ENCODE assay signal across 21 cellular contexts in the genomic region with DNA sequence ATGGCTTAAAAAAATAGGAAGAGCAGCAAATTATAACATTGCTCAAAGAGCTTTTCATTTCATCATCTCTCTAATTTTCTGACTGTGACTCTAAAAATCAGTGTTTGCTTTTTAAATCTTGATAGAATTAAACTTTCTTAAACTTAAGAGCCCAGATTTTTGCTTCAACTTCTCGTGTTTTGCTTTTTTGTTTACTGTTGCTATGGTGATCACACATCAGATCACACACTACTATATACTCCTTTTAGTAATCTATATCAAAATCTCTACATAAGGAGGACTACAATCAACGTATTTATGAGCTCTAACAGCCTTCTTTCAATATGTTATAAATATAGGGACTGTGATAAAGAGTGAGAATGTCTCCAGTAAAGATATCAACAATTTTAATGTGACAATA.
"Had no signal": no experiment of that assay in that cellular context is flagged by ENCODE, and none has a peak within 500 bp of the region (broad histone marks: within the 10 kb centered on the region; RNA-seq: fewer than 3 reads in every experiment).

No MANE protein-coding gene starts in this region.

- H3K9me3 ChIP-seq: body of pancreas, esophagus muscularis mucosa, gastrocnemius medialis, right lobe of liver, testis, uterus had no signal

- H3K27ac ChIP-seq: body of pancreas, esophagus muscularis mucosa, gastrocnemius medialis, right lobe of liver, testis, uterus had no signal

- H3K27me3 ChIP-seq: body of pancreas, esophagus muscularis mucosa, gastrocnemius medialis, right lobe of liver, testis, uterus had no signal

- FAIRE-seq: small intestine had no signal

- H3K36me3 ChIP-seq: esophagus muscularis mucosa, gastrocnemius medialis, right lobe of liver, uterus had no signal

- H3K4me1 ChIP-seq: body of pancreas, esophagus muscularis mucosa, gastrocnemius medialis, right lobe of liver, testis, uterus had no signal

- H3K4me3 ChIP-seq: body of pancreas, esophagus muscularis mucosa, gastrocnemius medialis, right lobe of liver, testis, uterus had no signal

- DNase-seq: activated CD4-positive, alpha-beta memory T cell treated with anti-CD3 and anti-CD28 coated beads, Interleukin-2, amount 10 ng/mL, durations not matched to agents 7 days and 5 days; activated CD4-positive, alpha-beta T cell treated with anti-CD3 and anti-CD28 coated beads for 48 hours; activated effector memory CD4-positive, alpha-beta T cell treated with Interleukin-2 at 50 U/mL for 16 hours; activated naive CD4-positive, alpha-beta T cell treated with anti-CD3 and anti-CD28 coated beads for 36 hours; activated T-cell treated with anti-CD3 and anti-CD28 coated beads, Interleukin-2, amount 50 U/mL, for 72 hours; body of pancreas; effector memory CD8-positive, alpha-beta T cell; gastrocnemius medialis; hippocampal formation; left ventricle myocardium superior; nephron progenitor cell; nucleus accumbens; posterior cingulate gyrus; right lobe of liver; small intestine; stimulated activated CD4-positive, alpha-beta T cell treated with anti-CD3 and anti-CD28 coated beads, Interleukin-15, amount 100 ng/mL, for 24 hours; testis; trophoblast cell; uterus had no signal

- ATAC-seq: activated T-cell treated with anti-CD3 and anti-CD28 coated beads, Interleukin-2, amount 50 U/mL, for 72 hours; body of pancreas; effector memory CD8-positive, alpha-beta T cell; gastrocnemius medialis; left ventricle myocardium superior; right lobe of liver; stimulated activated memory B cell treated with anti-CD40 and anti-IgM and Interleukin-4, amounts not matched to agents 10 μg/mL and 1 μg/mL and 100 μg/mL, for 72 hours had no signal
